Comparison of ENCODE assay signal across 1 cellular context in genomic region chr7:113113912-113114311, GRCh38.
TF ChIP-seq lines count a peak whose summit lies in the region.

No MANE protein-coding gene starts in this region.

TF ChIP-seq in GM23338, 12 proteins besides CTCF, POLR2A, EP300 and RAD21 (continued from another document):
- TF ChIP-seq ZNF462 (CRISPR knock-in tag; IDR thresholded peaks at IDR 0.05) (no peak), ZNF114 (CRISPR knock-in tag; IDR thresholded peaks at IDR 0.05) (no peak), NANOG (IDR thresholded peaks at IDR 0.05; ENCODE audit: borderline replicate concordance) (no peak), CREB1 (CRISPR knock-in tag; IDR thresholded peaks at IDR 0.05; ENCODE audit: low read depth) (no peak), JUNB (IDR thresholded peaks at IDR 0.05; ENCODE audit: unreplicated experiment) (no peak), POLR2AphosphoS5 (IDR thresholded peaks at IDR 0.05; ENCODE audit: low read depth) (no peak), EZH2 (IDR thresholded peaks at IDR 0.05; ENCODE audit: low read depth, unreplicated experiment) (no peak)
